Comparison of ENCODE assay signal across 1 cellular context in the genomic region with DNA sequence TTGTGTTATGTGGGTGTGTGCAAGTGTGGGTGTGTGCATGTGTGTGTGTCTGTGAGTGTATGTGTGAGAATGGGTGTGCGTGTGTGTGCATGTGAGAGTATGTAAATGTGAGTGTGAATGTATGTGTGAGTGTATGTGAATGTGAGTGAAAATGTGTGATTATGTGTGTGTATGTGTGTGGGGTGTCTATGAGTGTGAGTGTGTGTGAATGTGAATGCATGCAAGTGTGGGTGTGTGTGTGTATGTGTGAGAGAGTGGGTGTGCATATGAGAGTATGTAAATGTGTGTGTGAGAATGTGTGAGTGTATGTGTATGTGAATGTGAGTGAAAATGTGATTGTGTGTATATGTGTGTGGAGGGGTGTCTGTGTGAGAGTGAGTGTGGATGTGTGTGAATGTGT.
TF ChIP-seq lines count a peak whose summit lies in the region.

No MANE protein-coding gene starts in this region.

TF ChIP-seq in HepG2, 621 proteins besides CTCF, POLR2A, EP300 and RAD21 (continued from another document):
- TF ChIP-seq ARID4A (CRISPR knock-in tag; IDR thresholded peaks at IDR 0.05; ENCODE audit: borderline replicate concordance) (no peak), FOXP4 (CRISPR knock-in tag; IDR thresholded peaks at IDR 0.05) (no peak), GTF3A (CRISPR knock-in tag; conservative IDR thresholded peaks at IDR 0.05) (no peak), ZNF260 (CRISPR knock-in tag; IDR thresholded peaks at IDR 0.05; ENCODE audit: borderline replicate concordance, low read depth) (no peak), ZNF652 (CRISPR knock-in tag; IDR thresholded peaks at IDR 0.05; ENCODE audit: borderline replicate concordance, low read depth) (no peak), NRL (CRISPR knock-in tag; IDR thresholded peaks at IDR 0.05; ENCODE audit: borderline replicate concordance) (no peak), RAD51 (IDR thresholded peaks at IDR 0.05; ENCODE audit: borderline replicate concordance) (peak; percentile 22; the same call in 1 of the 2 replicates)
- TF ChIP-seq, protein P1, sequence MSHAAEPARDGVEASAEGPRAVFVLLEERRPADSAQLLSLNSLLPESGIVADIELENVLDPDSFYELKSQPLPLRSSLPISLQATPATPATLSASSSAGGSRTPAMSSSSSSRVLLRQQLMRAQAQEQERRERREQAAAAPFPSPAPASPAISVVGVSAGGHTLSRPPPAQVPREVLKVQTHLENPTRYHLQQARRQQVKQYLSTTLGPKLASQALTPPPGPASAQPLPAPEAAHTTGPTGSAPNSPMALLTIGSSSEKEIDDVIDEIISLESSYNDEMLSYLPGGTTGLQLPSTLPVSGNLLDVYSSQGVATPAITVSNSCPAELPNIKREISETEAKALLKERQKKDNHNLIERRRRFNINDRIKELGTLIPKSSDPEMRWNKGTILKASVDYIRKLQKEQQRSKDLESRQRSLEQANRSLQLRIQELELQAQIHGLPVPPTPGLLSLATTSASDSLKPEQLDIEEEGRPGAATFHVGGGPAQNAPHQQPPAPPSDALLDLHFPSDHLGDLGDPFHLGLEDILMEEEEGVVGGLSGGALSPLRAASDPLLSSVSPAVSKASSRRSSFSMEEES (CRISPR knock-in tag; IDR thresholded peaks at IDR 0.05), result no peak
